Comparison of ENCODE assay signal across 14 cellular contexts in genomic region chr2:10392951-10393647, GRCh38. TPM values are rescaled to one million over a fixed set of nuclear protein-coding genes. Genes with fewer than 3 reads are reported as not detected.
DNase-seq lines count a peak whose midpoint lies in the region; ATAC-seq, FAIRE-seq and TF ChIP-seq lines count a peak whose summit lies in the region.
"Had no signal": no experiment of that assay in that cellular context is flagged by ENCODE, and none has a peak within 500 bp of the region (broad histone marks: within the 10 kb centered on the region; RNA-seq: fewer than 3 reads in every experiment).

No MANE protein-coding gene starts in this region.

- no peaks in the 10 kb centered on the region for H3K9me3 Mint-ChIP-seq in activated CD4-positive, alpha-beta memory T cell treated with anti-CD3 and anti-CD28 coated beads for 36 hours
- H3K9me3 Mint-ChIP-seq in activated CD4-positive, alpha-beta memory T cell treated with anti-CD3 and anti-CD28 coated beads, Interleukin-2, amount 10 ng/mL, durations not matched to agents 7 days and 5 days, result no peaks in the 10 kb centered on the region
- no peaks in the 10 kb centered on the region for H3K9me3 Mint-ChIP-seq in stimulated activated effector memory CD8-positive, alpha-beta T cell treated with anti-CD3 and anti-CD28 coated beads, Interleukin-12 subunit alpha, Interleukin-12 subunit beta, amount 100 ng/mL, for 72 hours
- H3K9me3 Mint-ChIP-seq in Caco-2 (ENCODE audit: unreplicated experiment), result no peaks in the 10 kb centered on the region
- H3K9me3 Mint-ChIP-seq: nephron progenitor cell, type B pancreatic cell had no signal

- H3K27ac ChIP-seq in keratinocyte (ENCODE audit: control insufficient read depth, insufficient read depth, low read length) (peak overlapping the region; percentile 13), uterus (peak overlapping the region in 1 of 2 donors; percentile 18)

- H3K4me3 ChIP-seq in keratinocyte (ENCODE audit: control insufficient read depth in 2 of 3, extremely low read depth in 1 of 3, insufficient read depth in 2 of 3, low read depth in 1 of 3, low read length in 3 of 3) (no peak overlapping the region), uterus (no peak overlapping the region), Caco-2 (ENCODE audit: low read depth, low read length) (no peak overlapping the region)

- H3K27ac Mint-ChIP-seq in activated CD4-positive, alpha-beta memory T cell treated with anti-CD3 and anti-CD28 coated beads for 36 hours, result peak overlapping the region; percentile 42
- H3K27ac Mint-ChIP-seq in activated CD4-positive, alpha-beta memory T cell treated with anti-CD3 and anti-CD28 coated beads, Interleukin-2, amount 10 ng/mL, durations not matched to agents 7 days and 5 days, result no peak overlapping the region
- H3K27ac Mint-ChIP-seq in T-helper 17 cell (peak overlapping the region; percentile 81), Caco-2 (ENCODE audit: unreplicated experiment) (no peak overlapping the region)
- H3K27ac Mint-ChIP-seq in stimulated activated effector memory CD8-positive, alpha-beta T cell treated with anti-CD3 and anti-CD28 coated beads, Interleukin-12 subunit alpha, Interleukin-12 subunit beta, amount 100 ng/mL, for 72 hours, result peak overlapping the region; percentile 67
- H3K27ac Mint-ChIP-seq: nephron progenitor cell, type B pancreatic cell had no signal

- POLR2A ChIA-PET in activated CD4-positive, alpha-beta memory T cell treated with anti-CD3 and anti-CD28 coated beads for 36 hours (lab: Charles Lee), result no interaction called here
- POLR2A ChIA-PET in activated CD4-positive, alpha-beta memory T cell treated with anti-CD3 and anti-CD28 coated beads, Interleukin-2, amount 10 ng/mL, durations not matched to agents 7 days and 5 days (lab: Charles Lee), result interaction anchor here (1.0 kb wide), 1 partner anchor 62 kb away, joined by 3 read pairs; no protein-coding TSS in a partner anchor
- POLR2A ChIA-PET in Caco-2 (lab: Charles Lee), result no interaction called here

- no TSS peak for BruUV-seq in Caco-2 (replicated peaks; lab: Mats Ljungman, UMichigan)

- no peak overlapping the region for H3K9ac ChIP-seq in keratinocyte (ENCODE audit: control insufficient read depth, extremely low read depth, insufficient read depth, low read length)

- H3K79me2 ChIP-seq in keratinocyte (ENCODE audit: control insufficient read depth, insufficient read depth, low read length), result peaks cover 4% of the 10 kb centered on the region

- H3K4me1 Mint-ChIP-seq in activated CD4-positive, alpha-beta memory T cell treated with anti-CD3 and anti-CD28 coated beads for 36 hours (ENCODE audit: low read depth), result peaks cover 43% of the 10 kb centered on the region
- H3K4me1 Mint-ChIP-seq in activated CD4-positive, alpha-beta memory T cell treated with anti-CD3 and anti-CD28 coated beads, Interleukin-2, amount 10 ng/mL, durations not matched to agents 7 days and 5 days, result peaks cover 13% of the 10 kb centered on the region
- H3K4me1 Mint-ChIP-seq in T-helper 17 cell, result peaks cover 44% of the 10 kb centered on the region
- H3K4me1 Mint-ChIP-seq in stimulated activated effector memory CD8-positive, alpha-beta T cell treated with anti-CD3 and anti-CD28 coated beads, Interleukin-12 subunit alpha, Interleukin-12 subunit beta, amount 100 ng/mL, for 72 hours, result peaks cover 46% of the 10 kb centered on the region
- no peaks in the 10 kb centered on the region for H3K4me1 Mint-ChIP-seq in Caco-2 (ENCODE audit: low read depth, unreplicated experiment)

- dilution Hi-C loops in keratinocyte (cut with MboI; ENCODE audit: extremely low pct_ligation_motif_present, low sequenced_read_pairs), result no loop called here

- peak overlapping the region; percentile 12 for H3K4me2 ChIP-seq in keratinocyte (ENCODE audit: control insufficient read depth, extremely low read depth, insufficient read depth, low read depth, low read length)

- peaks cover 4% of the 10 kb centered on the region for H3K36me3 Mint-ChIP-seq in activated CD4-positive, alpha-beta memory T cell treated with anti-CD3 and anti-CD28 coated beads for 36 hours
- peaks cover 4% of the 10 kb centered on the region for H3K36me3 Mint-ChIP-seq in activated CD4-positive, alpha-beta memory T cell treated with anti-CD3 and anti-CD28 coated beads, Interleukin-2, amount 10 ng/mL, durations not matched to agents 7 days and 5 days (ENCODE audit: low read depth)
- H3K36me3 Mint-ChIP-seq in T-helper 17 cell (ENCODE audit: low read depth), result no peaks in the 10 kb centered on the region
- H3K36me3 Mint-ChIP-seq in stimulated activated effector memory CD8-positive, alpha-beta T cell treated with anti-CD3 and anti-CD28 coated beads, Interleukin-12 subunit alpha, Interleukin-12 subunit beta, amount 100 ng/mL, for 72 hours, result peaks cover 13% of the 10 kb centered on the region
- peaks cover 10% of the 10 kb centered on the region for H3K36me3 Mint-ChIP-seq in Caco-2 (ENCODE audit: insufficient read depth, unreplicated experiment)
- H3K36me3 Mint-ChIP-seq: type B pancreatic cell had no signal

- no peak for TF ChIP-seq CTCF in keratinocyte (optimal IDR thresholded peaks at IDR 0.05 in 1 of 3, IDR thresholded peaks at IDR 0.05 in 1 of 3, conservative IDR thresholded peaks at IDR 0.05 in 1 of 3; ENCODE audit: extremely low read depth in 1 of 3, insufficient read depth in 2 of 3, low read length in 3 of 3)
- TF ChIP-seq CTCF in uterus (IDR thresholded peaks at IDR 0.05), result no peak
- TF ChIP-seq CTCF in D721Med (IDR thresholded peaks at IDR 0.05; ENCODE audit: insufficient read depth, missing control alignments), result no peak
- no peak for TF ChIP-seq CTCF in Caco-2 (IDR thresholded peaks at IDR 0.05; ENCODE audit: insufficient read depth in 1 of 2, low read depth in 1 of 2, low read length in 1 of 2, severe bottlenecking in 1 of 2, unreplicated experiment in 1 of 2)

- TF ChIP-seq POLR2A in uterus (IDR thresholded peaks at IDR 0.05), result no peak

- no peak for DNase-seq in activated CD4-positive, alpha-beta memory T cell treated with anti-CD3 and anti-CD28 coated beads for 36 hours
- DNase-seq in activated CD4-positive, alpha-beta memory T cell treated with anti-CD3 and anti-CD28 coated beads, Interleukin-2, amount 10 ng/mL, durations not matched to agents 7 days and 5 days, result no peak
- DNase-seq in T-helper 17 cell (no peak), keratinocyte (ENCODE audit: low read depth, low spot score) (no peak), uterus (no peak), D721Med (ENCODE audit: insufficient read length, low spot score) (no peak), Caco-2 (no peak)
- DNase-seq in stimulated activated effector memory CD8-positive, alpha-beta T cell treated with anti-CD3 and anti-CD28 coated beads, Interleukin-12 subunit alpha, Interleukin-12 subunit beta, amount 100 ng/mL, for 72 hours (ENCODE audit: low spot score in 2 of 2), result no peak
- DNase-seq: nephron progenitor cell, T-helper 9 cell had no signal

- H3K36me3 ChIP-seq in keratinocyte (ENCODE audit: control insufficient read depth in 2 of 2, extremely low read depth in 1 of 2, insufficient read depth in 2 of 2, low read length in 2 of 2) (peaks cover 1 to 4% of the 10 kb centered on the region in 2 experiments), uterus (no peaks in the 10 kb centered on the region), Caco-2 (ENCODE audit: control insufficient read depth, insufficient read depth, low read length) (no peaks in the 10 kb centered on the region)

- no peak overlapping the region for H2AFZ ChIP-seq in keratinocyte (ENCODE audit: control insufficient read depth, low read length)

- CTCF ChIA-PET in activated CD4-positive, alpha-beta memory T cell treated with anti-CD3 and anti-CD28 coated beads for 36 hours (lab: Charles Lee), result interaction anchor here (1.2 to 3.8 kb wide), 3 partner anchors 15 to 16 kb away, joined by 4 to 21 read pairs (median 6); no protein-coding TSS in a partner anchor
- CTCF ChIA-PET in activated CD4-positive, alpha-beta memory T cell treated with anti-CD3 and anti-CD28 coated beads, Interleukin-2, amount 10 ng/mL, durations not matched to agents 7 days and 5 days (lab: Charles Lee), result interaction anchor here (1.5 kb wide), 1 partner anchor 16 kb away, joined by 5 read pairs; no protein-coding TSS in a partner anchor
- CTCF ChIA-PET in Caco-2 (lab: Charles Lee), result no interaction called here

- H3K27me3 ChIP-seq in keratinocyte (ENCODE audit: control insufficient read depth, extremely low read depth, insufficient read depth, low read length) (no peaks in the 10 kb centered on the region), uterus (no peaks in the 10 kb centered on the region), Caco-2 (replicated peaks; ENCODE audit: control insufficient read depth, insufficient read depth, low read length) (no peaks in the 10 kb centered on the region)

- FAIRE-seq in keratinocyte (lab: Jason Lieb, UNC), result no peak
- no peak for FAIRE-seq in D721Med (lab: Jason Lieb, UNC)
- FAIRE-seq: A204.1, colon, GM18507 had no signal

- intact Hi-C loops in activated CD4-positive, alpha-beta memory T cell treated with anti-CD3 and anti-CD28 coated beads for 36 hours (cut with micrococcal nuclease), result no loop called here
- intact Hi-C loops in uterus (cut with DNase I; ENCODE audit: low total_unique reads), result no loop called here
- intact Hi-C loops in Caco-2 (cut with micrococcal nuclease; ENCODE audit: unreplicated experiment), result no loop called here

- no peaks in the 10 kb centered on the region for H4K20me1 ChIP-seq in keratinocyte (ENCODE audit: control insufficient read depth, extremely low read depth, insufficient read depth, low read length)

- H3K9me1 ChIP-seq in keratinocyte (ENCODE audit: control insufficient read depth, extremely low read depth, insufficient read depth, low read length), result peaks cover 6% of the 10 kb centered on the region

- ATAC-seq in T-helper 17 cell, result no peak
- no peak for ATAC-seq in stimulated activated effector memory CD8-positive, alpha-beta T cell treated with anti-CD3 and anti-CD28 coated beads, Interleukin-12 subunit alpha, Interleukin-12 subunit beta, amount 100 ng/mL, for 72 hours

- H3K4me1 ChIP-seq in keratinocyte (ENCODE audit: control insufficient read depth, extremely low read depth, insufficient read depth, low read length) (peaks cover 36% of the 10 kb centered on the region), uterus (no peaks in the 10 kb centered on the region), Caco-2 (peaks cover 12% of the 10 kb centered on the region; the same call in 1 of the 2 replicates)

- H3K27me3 Mint-ChIP-seq in activated CD4-positive, alpha-beta memory T cell treated with anti-CD3 and anti-CD28 coated beads for 36 hours, result no peaks in the 10 kb centered on the region
- no peaks in the 10 kb centered on the region for H3K27me3 Mint-ChIP-seq in activated CD4-positive, alpha-beta memory T cell treated with anti-CD3 and anti-CD28 coated beads, Interleukin-2, amount 10 ng/mL, durations not matched to agents 7 days and 5 days
- H3K27me3 Mint-ChIP-seq in T-helper 17 cell (no peaks in the 10 kb centered on the region), Caco-2 (ENCODE audit: insufficient read depth, unreplicated experiment) (no peaks in the 10 kb centered on the region)
- H3K27me3 Mint-ChIP-seq: type B pancreatic cell had no signal

- no peak overlapping the region for H3K4me3 Mint-ChIP-seq in activated CD4-positive, alpha-beta memory T cell treated with anti-CD3 and anti-CD28 coated beads for 36 hours
- no peak overlapping the region for H3K4me3 Mint-ChIP-seq in activated CD4-positive, alpha-beta memory T cell treated with anti-CD3 and anti-CD28 coated beads, Interleukin-2, amount 10 ng/mL, durations not matched to agents 7 days and 5 days
- H3K4me3 Mint-ChIP-seq in T-helper 17 cell (no peak overlapping the region), Caco-2 (ENCODE audit: unreplicated experiment) (no peak overlapping the region)
- no peak overlapping the region for H3K4me3 Mint-ChIP-seq in stimulated activated effector memory CD8-positive, alpha-beta T cell treated with anti-CD3 and anti-CD28 coated beads, Interleukin-12 subunit alpha, Interleukin-12 subunit beta, amount 100 ng/mL, for 72 hours
- H3K4me3 Mint-ChIP-seq: nephron progenitor cell, type B pancreatic cell had no signal

- H3K9me3 ChIP-seq in T-helper 17 cell (ENCODE audit: control insufficient read depth, low read length, poor library complexity, severe bottlenecking) (no peaks in the 10 kb centered on the region), keratinocyte (ENCODE audit: control insufficient read depth, low read depth, low read length) (no peaks in the 10 kb centered on the region), uterus (no peaks in the 10 kb centered on the region), Caco-2 (no peaks in the 10 kb centered on the region)

RNA-seq across cellular contexts. Expression of gene ODC1, which starts 55.0 kb away (rescaled TPM):
- total RNA-seq in activated CD4-positive, alpha-beta memory T cell treated with anti-CD3 and anti-CD28 coated beads for 36 hours, result 100 to 1,000 TPM; 138 to 142 TPM
- 10 to 100 TPM; 48.1 to 54.9 TPM for total RNA-seq in activated CD4-positive, alpha-beta memory T cell treated with anti-CD3 and anti-CD28 coated beads, Interleukin-2, amount 10 ng/mL, durations not matched to agents 7 days and 5 days
- total RNA-seq in T-helper 17 cell, result 100 to 1,000 TPM; 118 to 149 TPM
- 501 to 637 TPM (median 613 TPM) in 3 replicates for polyA plus RNA-seq in keratinocyte
- 17.0 TPM for polyA plus RNA-seq in keratinocyte (2011; ENCODE audit: low read depth)
- 683 and 864 TPM in 2 replicates for polyA plus RNA-seq in keratinocyte (2011; cell fraction: cytosol; rRNA removed)
- 272 and 323 TPM in 2 replicates for polyA plus RNA-seq in keratinocyte (2011; cell fraction: nucleus; rRNA removed)
- 36.4 and 382 TPM in 2 replicates for polyA plus RNA-seq in keratinocyte (2012; ENCODE audit: low replicate concordance)
- polyA minus RNA-seq in keratinocyte, result 222 to 540 TPM (median 484 TPM) in 3 replicates
- 366 TPM for polyA minus RNA-seq in keratinocyte (2011; cell fraction: cytosol; rRNA and poly(A)+ RNA removed)
- 86.1 and 158 TPM in 2 replicates for polyA minus RNA-seq in keratinocyte (2011; cell fraction: nucleus; rRNA and poly(A)+ RNA removed)
- total RNA-seq in uterus, result 100 to 1,000 TPM in 1 of 4 donors, 10 to 100 TPM in 3; 39.5 to 140 (median 57.6) TPM
- total RNA-seq in Caco-2 (2022), result 277 and 285 TPM in 2 replicates

Comparison
In these comparisons a context has a peak if more than half of its experiments do, and no peak if none do; other contexts are left out.
1. H3K27ac Mint-ChIP-seq: peak in activated CD4-positive, alpha-beta memory T cell treated with anti-CD3 and anti-CD28 coated beads for 36 hours (single experiment), T-helper 17 cell (single experiment) and stimulated activated effector memory CD8-positive, alpha-beta T cell treated with anti-CD3 and anti-CD28 coated beads, Interleukin-12 subunit alpha, Interleukin-12 subunit beta, amount 100 ng/mL, for 72 hours (single experiment); none in activated CD4-positive, alpha-beta memory T cell treated with anti-CD3 and anti-CD28 coated beads, Interleukin-2, amount 10 ng/mL, durations not matched to agents 7 days and 5 days (single experiment) and Caco-2 (single experiment).